9 cellular contexts compared by ENCODE assay signal in genomic region chr17:68085751-68086445, GRCh38. TPM values are rescaled to one million over a fixed set of nuclear protein-coding genes. Genes with fewer than 3 reads are reported as not detected.
DNase-seq lines count a peak whose midpoint lies in the region; ATAC-seq and TF ChIP-seq lines count a peak whose summit lies in the region.
"Had no signal": no experiment of that assay in that cellular context is flagged by ENCODE, and none has a peak within 500 bp of the region (broad histone marks: within the 10 kb centered on the region; RNA-seq: fewer than 3 reads in every experiment).

No MANE protein-coding gene starts in this region.

- H2BK120ac ChIP-seq in mesendoderm (ENCODE audit: low read depth, low read length) = no peak overlapping the region

- no peak overlapping the region for H3K4ac ChIP-seq in mesendoderm (ENCODE audit: low read depth, low read length)

- TF ChIP-seq CTCF in Calu3 (IDR thresholded peaks at IDR 0.05; ENCODE audit: unreplicated experiment) = no peak
- TF ChIP-seq CTCF in activated B cell treated with CpG ODN at 0.5 μM for 24 hours (IDR thresholded peaks at IDR 0.05) = no peak

- H4K8ac ChIP-seq in mesendoderm (ENCODE audit: low read depth, low read length) = no peak overlapping the region

- no peak overlapping the region for H3K4me2 ChIP-seq in mesendoderm (ENCODE audit: low read length)

- no peaks in the 10 kb centered on the region for H3K36me3 Mint-ChIP-seq in Calu3 (ENCODE audit: insufficient read depth, unreplicated experiment)
- H3K36me3 Mint-ChIP-seq in activated B cell treated with CpG ODN at 0.5 μM for 24 hours (ENCODE audit: low read depth) = no peaks in the 10 kb centered on the region

- no CpG with 5 or more reads among the region's 8 CpGs for WGBS in mesendoderm (ENCODE audit: extremely low coverage, insufficient coverage, low lambda C conversion rate)

- BruUV-seq in Calu3 (replicated peaks; lab: Mats Ljungman, UMichigan) = no TSS peak

- no peak overlapping the region for H2BK15ac ChIP-seq in mesendoderm (replicated peaks; ENCODE audit: low read depth)

- H3K79me2 ChIP-seq in mesendoderm (ENCODE audit: control insufficient read depth, insufficient read depth, low read length) = no peaks in the 10 kb centered on the region

- CTCF ChIA-PET in Calu3 (lab: Charles Lee) (no interaction called here), activated B cell treated with CpG ODN at 0.5 μM for 24 hours (lab: Charles Lee) (no interaction called here)

- H3K56ac ChIP-seq in mesendoderm (ENCODE audit: low read length) = no peak overlapping the region

- no peak overlapping the region for H3K4me3 ChIP-seq in mesendoderm (ENCODE audit: low read length)

- H3K23ac ChIP-seq in mesendoderm (ENCODE audit: low read length) = no peak overlapping the region

- H2BK5ac ChIP-seq in mesendoderm (ENCODE audit: low read length) = no peak overlapping the region

- POLR2A ChIA-PET in activated B cell treated with CpG ODN at 0.5 μM for 24 hours (lab: Charles Lee) = interaction anchor here (0.7 to 2.2 kb wide), 4 partner anchors 17 to 271 kb away, joined by 3 to 6 read pairs (median 6); partner anchors contain the start of genes ARSG, KPNA2 and SLC16A6

- H3K36me3 ChIP-seq in mesendoderm (ENCODE audit: control insufficient read depth, insufficient read depth, low read length) = no peaks in the 10 kb centered on the region

- no peak overlapping the region for H3K27ac ChIP-seq in mesendoderm (ENCODE audit: low read depth, low read length)
- H3K27ac ChIP-seq: VCaP had no signal

- ATAC-seq in activated B cell treated with CpG ODN at 0.5 μM for 24 hours (ENCODE audit: low read depth) (peak; percentile 68), GM18867 (IDR thresholded peaks at IDR 0.05; ENCODE audit: unreplicated experiment) (no peak)

- intact Hi-C loops in Calu3 (cut with micrococcal nuclease; ENCODE audit: unreplicated experiment) = no loop called here
- intact Hi-C loops in activated B cell treated with CpG ODN at 0.5 μM for 24 hours (cut with micrococcal nuclease) = loop anchor here (1.0 to 5.0 kb wide), 2 partner anchors 15 to 49 kb away; partner anchors contain the start of gene KPNA2

- no peak overlapping the region for H3K18ac ChIP-seq in mesendoderm (ENCODE audit: low read length)

- no peak overlapping the region for H3K27ac Mint-ChIP-seq in Calu3 (ENCODE audit: unreplicated experiment)
- peak overlapping the region; percentile 84 for H3K27ac Mint-ChIP-seq in activated B cell treated with CpG ODN at 0.5 μM for 24 hours

- H3K9ac ChIP-seq in mesendoderm (ENCODE audit: low read length) = no peak overlapping the region

- no peaks in the 10 kb centered on the region for H3K27me3 Mint-ChIP-seq in Calu3 (ENCODE audit: unreplicated experiment)
- no peaks in the 10 kb centered on the region for H3K27me3 Mint-ChIP-seq in activated B cell treated with CpG ODN at 0.5 μM for 24 hours

- no peak overlapping the region for H4K5ac ChIP-seq in mesendoderm (ENCODE audit: low read length)

- DNase-seq in Calu3 = peak; percentile 23
- DNase-seq in HT-29 (ENCODE audit: low spot score) = peak; percentile 79
- no peak for DNase-seq in activated B cell treated with CpG ODN at 0.5 μM for 24 hours
- peak; percentile 32 for DNase-seq in mesendoderm
- no peak for DNase-seq in SHP77 treated with DMSO at 0.1 percent for 48 hours (lab: John Stamatoyannopoulos, UW)
- no peak for DNase-seq in NCI-H2171 treated with DMSO at 0.1 percent for 48 hours (lab: John Stamatoyannopoulos, UW)
- no peak for DNase-seq in GM19238 (ENCODE audit: insufficient read length, low spot score)

- H3K4me1 ChIP-seq in mesendoderm (ENCODE audit: control insufficient read depth, low read depth, low read length) = no peaks in the 10 kb centered on the region

- H3K79me1 ChIP-seq in mesendoderm (ENCODE audit: low read length) = no peaks in the 10 kb centered on the region

- H2AK5ac ChIP-seq in mesendoderm (ENCODE audit: low read length) = no peak overlapping the region

- H3K4me1 Mint-ChIP-seq in Calu3 (ENCODE audit: low read depth, unreplicated experiment) = peaks cover 30% of the 10 kb centered on the region
- H3K4me1 Mint-ChIP-seq in activated B cell treated with CpG ODN at 0.5 μM for 24 hours = peaks cover 39% of the 10 kb centered on the region

- H3K9me3 Mint-ChIP-seq in Calu3 (ENCODE audit: low read depth, unreplicated experiment) (no peaks in the 10 kb centered on the region), activated B cell treated with CpG ODN at 0.5 μM for 24 hours (peaks cover 6% of the 10 kb centered on the region)

- H3K4me3 Mint-ChIP-seq in Calu3 (ENCODE audit: low read depth, unreplicated experiment) (peak overlapping the region; percentile 12), activated B cell treated with CpG ODN at 0.5 μM for 24 hours (peak overlapping the region; percentile 60)

- H3K27me3 ChIP-seq in mesendoderm (ENCODE audit: insufficient read depth, low read length, poor library complexity) = no peaks in the 10 kb centered on the region

RNA-seq across cellular contexts. Expression of gene KPNA2, which starts 50.4 kb away (rescaled TPM):
- total RNA-seq in Calu3 (2022) (188 and 209 TPM in 2 replicates), activated B cell treated with CpG ODN at 0.5 μM for 24 hours (49.5 and 49.9 TPM in 2 replicates)
- 148 and 150 TPM in 2 replicates for total RNA-seq in HT-29 (2014; rRNA removed; shearing (Covaris generic))
- 327 TPM for polyA plus RNA-seq in mesendoderm (2013, experiment 1 of 2)
- 325 TPM for polyA plus RNA-seq in mesendoderm (2013, experiment 2 of 2)

Comparison
In these comparisons a context has a peak if more than half of its experiments do, and no peak if none do; other contexts are left out.
1. DNase-seq: peak in Calu3 (single experiment), HT-29 (single experiment) and mesendoderm (single experiment); none in activated B cell treated with CpG ODN at 0.5 μM for 24 hours (single experiment), SHP77 treated with DMSO at 0.1 percent for 48 hours (single experiment), NCI-H2171 treated with DMSO at 0.1 percent for 48 hours (single experiment) and GM19238 (single experiment).